Comparison of ENCODE assay signal across 1 cellular context in genomic region chr1:153849487-153850185, GRCh38.
TF ChIP-seq lines count a peak whose summit lies in the region.

No MANE protein-coding gene starts in this region.

TF ChIP-seq in HepG2, 621 proteins besides CTCF, POLR2A, EP300 and RAD21 (continued from another document):
- TF ChIP-seq STAT6 (CRISPR knock-in tag; IDR thresholded peaks at IDR 0.05; ENCODE audit: borderline replicate concordance) = no peak
- no peak for TF ChIP-seq KLF12 (CRISPR knock-in tag; IDR thresholded peaks at IDR 0.05; ENCODE audit: borderline replicate concordance)
- no peak for TF ChIP-seq ZNF580 (CRISPR knock-in tag; IDR thresholded peaks at IDR 0.05; ENCODE audit: borderline replicate concordance, low read depth)
- TF ChIP-seq ZNF782 (CRISPR knock-in tag; IDR thresholded peaks at IDR 0.05; ENCODE audit: borderline replicate concordance) = no peak
- TF ChIP-seq ZFP41 (CRISPR knock-in tag; IDR thresholded peaks at IDR 0.05; ENCODE audit: borderline replicate concordance) = no peak
- TF ChIP-seq THAP11 (CRISPR knock-in tag; IDR thresholded peaks at IDR 0.05) = no peak
- TF ChIP-seq ZNF207 (IDR thresholded peaks at IDR 0.05; ENCODE audit: borderline replicate concordance) = no peak
- TF ChIP-seq ATAD3A (CRISPR knock-in tag; IDR thresholded peaks at IDR 0.05) = no peak
- TF ChIP-seq CAMTA2 (CRISPR knock-in tag; IDR thresholded peaks at IDR 0.05; ENCODE audit: borderline replicate concordance) = no peak
